26 cellular contexts compared by ENCODE assay signal in genomic region chr1:221902961-221903360, GRCh38.
"Had no signal": no experiment of that assay in that cellular context is flagged by ENCODE, and none has a peak within 500 bp of the region (broad histone marks: within the 10 kb centered on the region; RNA-seq: fewer than 3 reads in every experiment).

No MANE protein-coding gene starts in this region.

- H3K79me2 ChIP-seq: hepatocyte had no signal

- DNase-seq: colonic mucosa; cortex of kidney; effector CD8-positive, alpha-beta T cell; effector memory CD8-positive, alpha-beta T cell; endodermal cell; erythroblast; foreskin keratinocyte; heart left ventricle; hypothalamus; immature natural killer cell; islet precursor cell; kidney; kidney glomerular epithelial cell; left cardiac atrium; left lung; left ventricle myocardium superior; lower lobe of right lung; mesenchymal stem cell; naive B cell had no signal

- H3K9me3 Mint-ChIP-seq: dendritic cell treated with granulocyte-macrophage colony-stimulating factor and Interleukin-4, amounts not matched to agents 40 ng/mL and 50 ng/mL, for 4 days; effector memory CD8-positive, alpha-beta T cell; endodermal cell; immature natural killer cell; mesothelial cell of epicardium; naive B cell had no signal

- H3K36me3 Mint-ChIP-seq: immature natural killer cell, mesothelial cell of epicardium, naive B cell had no signal

- H3K27me3 ChIP-seq: colonic mucosa, foreskin keratinocyte, gastroesophageal sphincter, heart left ventricle, hepatocyte, left lung had no signal

- H3K9me3 ChIP-seq: colonic mucosa, gastroesophageal sphincter, heart left ventricle, left lung, lower lobe of right lung, mucosa of descending colon had no signal

- H2AFZ ChIP-seq: hepatocyte had no signal

- H3K4me1 Mint-ChIP-seq: endodermal cell, immature natural killer cell, mesothelial cell of epicardium, naive B cell had no signal

- H3K4me3 ChIP-seq: colonic mucosa, gastroesophageal sphincter, heart left ventricle, hepatocyte, left lung, lower lobe of right lung, mucosa of descending colon had no signal

- H3K4me2 ChIP-seq: hepatocyte had no signal

- H3K4me3 Mint-ChIP-seq: dendritic cell treated with granulocyte-macrophage colony-stimulating factor and Interleukin-4, amounts not matched to agents 40 ng/mL and 50 ng/mL, for 4 days; effector memory CD8-positive, alpha-beta T cell; endodermal cell; immature natural killer cell; mesothelial cell of epicardium; naive B cell had no signal

- H3K27me3 Mint-ChIP-seq: dendritic cell treated with granulocyte-macrophage colony-stimulating factor and Interleukin-4, amounts not matched to agents 40 ng/mL and 50 ng/mL, for 4 days had no signal

- H3K36me3 ChIP-seq: colonic mucosa, gastroesophageal sphincter, heart left ventricle, left lung, lower lobe of right lung had no signal

- ATAC-seq: effector memory CD8-positive, alpha-beta T cell; esophagus mucosa; foreskin keratinocyte; gastroesophageal sphincter; heart left ventricle; left cardiac atrium; left lung; left ventricle myocardium superior; mucosa of descending colon had no signal

- H3K4me1 ChIP-seq: colonic mucosa, foreskin keratinocyte, gastroesophageal sphincter, heart left ventricle, left lung, lower lobe of right lung had no signal

- H3K27ac Mint-ChIP-seq: dendritic cell treated with granulocyte-macrophage colony-stimulating factor and Interleukin-4, amounts not matched to agents 40 ng/mL and 50 ng/mL, for 4 days; effector memory CD8-positive, alpha-beta T cell; endodermal cell; immature natural killer cell; mesothelial cell of epicardium had no signal

- H3K27ac ChIP-seq: colonic mucosa, epithelial cell of prostate, foreskin keratinocyte, gastroesophageal sphincter, heart left ventricle, hepatocyte, left lung, lower lobe of right lung had no signal
